In the genomic region with DNA sequence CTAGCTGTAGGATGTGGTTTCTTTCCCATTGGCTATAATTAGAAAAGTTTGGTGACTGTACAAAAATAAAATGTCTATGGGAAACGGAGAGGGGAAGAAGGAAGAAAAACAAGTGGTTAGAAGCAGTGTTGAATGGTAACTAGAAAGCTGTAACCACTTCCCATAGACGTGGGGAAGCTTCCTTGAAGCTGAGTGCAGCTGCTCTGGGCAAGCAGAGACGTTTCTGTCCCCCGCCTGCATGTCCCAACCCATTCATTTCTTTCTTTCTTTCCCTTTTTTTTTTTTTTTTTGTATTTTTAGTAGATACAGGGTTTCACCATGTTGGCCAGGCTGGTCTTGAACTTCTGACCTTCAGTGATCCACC, we compare ENCODE assay signal across 11 cellular contexts.
DNase-seq lines count a peak whose midpoint lies in the region; ATAC-seq lines count a peak whose summit lies in the region.
"Had no signal": no experiment of that assay in that cellular context is flagged by ENCODE, and none has a peak within 500 bp of the region (broad histone marks: within the 10 kb centered on the region; RNA-seq: fewer than 3 reads in every experiment).

No MANE protein-coding gene starts in this region.

- peak; percentile 74 for ATAC-seq in GM21825 (IDR thresholded peaks at IDR 0.05; ENCODE audit: unreplicated experiment)

- no peaks in the 10 kb centered on the region for H3K9me3 Mint-ChIP-seq in activated CD4-positive, alpha-beta T cell treated with anti-CD3 and anti-CD28 coated beads, Interleukin-2, amount 10 ng/mL, durations not matched to agents 24 days and 14 days

- intact Hi-C loops in activated CD4-positive, alpha-beta T cell treated with anti-CD3 and anti-CD28 coated beads, Interleukin-2, amount 10 ng/mL, durations not matched to agents 24 days and 14 days (cut with micrococcal nuclease) = no loop called here

- peak; percentile 70 for DNase-seq in activated CD4-positive, alpha-beta T cell treated with anti-CD3 and anti-CD28 coated beads, Interleukin-2, amount 10 ng/mL, durations not matched to agents 24 days and 14 days
- DNase-seq in activated CD4-positive, alpha-beta T cell treated with anti-CD3 and anti-CD28 coated beads for 4 hours = no peak
- peak; percentile 76 to 85 for DNase-seq in Kasumi-1 (lab: John Stamatoyannopoulos, UW)
- DNase-seq in medulla oblongata (ENCODE audit: extremely low spot score) = peak; percentile 36
- no peak for DNase-seq in NCI-H1436 treated with DMSO at 0.1 percent for 48 hours (lab: John Stamatoyannopoulos, UW)
- DNase-seq in NCI-H2029 treated with DMSO at 0.1 percent for 48 hours (lab: John Stamatoyannopoulos, UW) = no peak
- DNase-seq in cerebellar cortex (ENCODE audit: low spot score) = no peak
- DNase-seq: activated CD8-positive, alpha-beta memory T cell treated with anti-CD3 and anti-CD28 coated beads for 24 hours; NCI-H526 treated with DMSO at 0.1 percent for 48 hours had no signal

- peak overlapping the region; percentile 13 for H3K4me3 Mint-ChIP-seq in activated CD4-positive, alpha-beta T cell treated with anti-CD3 and anti-CD28 coated beads, Interleukin-2, amount 10 ng/mL, durations not matched to agents 24 days and 14 days
- H3K4me3 Mint-ChIP-seq: activated naive CD8-positive, alpha-beta T cell had no signal

- no peaks in the 10 kb centered on the region for H3K36me3 Mint-ChIP-seq in activated CD4-positive, alpha-beta T cell treated with anti-CD3 and anti-CD28 coated beads, Interleukin-2, amount 10 ng/mL, durations not matched to agents 24 days and 14 days (ENCODE audit: low read depth)
- H3K36me3 Mint-ChIP-seq: activated naive CD8-positive, alpha-beta T cell had no signal

- H3K27me3 Mint-ChIP-seq in activated CD4-positive, alpha-beta T cell treated with anti-CD3 and anti-CD28 coated beads, Interleukin-2, amount 10 ng/mL, durations not matched to agents 24 days and 14 days = peaks cover 4% of the 10 kb centered on the region
- H3K27me3 Mint-ChIP-seq: activated naive CD8-positive, alpha-beta T cell had no signal

- no peak overlapping the region for H3K27ac Mint-ChIP-seq in activated CD4-positive, alpha-beta T cell treated with anti-CD3 and anti-CD28 coated beads, Interleukin-2, amount 10 ng/mL, durations not matched to agents 24 days and 14 days
- H3K27ac Mint-ChIP-seq: activated naive CD8-positive, alpha-beta T cell had no signal

- H3K4me1 Mint-ChIP-seq in activated CD4-positive, alpha-beta T cell treated with anti-CD3 and anti-CD28 coated beads, Interleukin-2, amount 10 ng/mL, durations not matched to agents 24 days and 14 days = peaks cover 9% of the 10 kb centered on the region

Comparison
In these comparisons a context has a peak if more than half of its experiments do, and no peak if none do; other contexts are left out.
1. DNase-seq: peak in activated CD4-positive, alpha-beta T cell treated with anti-CD3 and anti-CD28 coated beads, Interleukin-2, amount 10 ng/mL, durations not matched to agents 24 days and 14 days (single experiment), Kasumi-1 (2 of 2) and medulla oblongata (single experiment); none in activated CD4-positive, alpha-beta T cell treated with anti-CD3 and anti-CD28 coated beads for 4 hours (0 of 2), NCI-H1436 treated with DMSO at 0.1 percent for 48 hours (single experiment), NCI-H2029 treated with DMSO at 0.1 percent for 48 hours (single experiment) and cerebellar cortex (single experiment).